In genomic region chr7:100158229-100159098, GRCh38 we compare ENCODE assay signal across 8 cellular contexts. TPM values are rescaled to one million over a fixed set of nuclear protein-coding genes. Genes with fewer than 3 reads are reported as not detected.
DNase-seq lines count a peak whose midpoint lies in the region; ATAC-seq, FAIRE-seq and TF ChIP-seq lines count a peak whose summit lies in the region.

TRAPPC14 (minus strand) TSS chr7:100158723; CDS start chr7:100158499, 224 bp downstream.

- TF ChIP-seq CTCF in WTC11 (IDR thresholded peaks at IDR 0.05), result no peak
- TF ChIP-seq CTCF in breast epithelium (IDR thresholded peaks at IDR 0.05), result no peak

- intact Hi-C loops in breast epithelium (cut with DNase I; ENCODE audit: low total_unique reads), result no loop called here

- no peaks in the 10 kb centered on the region for H3K27me3 Mint-ChIP-seq in WTC11 (ENCODE audit: low read depth)

- H3K27ac ChIP-seq in breast epithelium (peak within 1 kb of the TSS; percentile 76 to 86), small intestine (ENCODE audit: low read depth in 1 of 2, low read length in 1 of 2) (peak within 1 kb of the TSS; percentile 61 to 70)

- peak; percentile 26 for TF ChIP-seq POLR2A in breast epithelium (IDR thresholded peaks at IDR 0.05)

- WGBS in small intestine, 3 donors, result 0 to 1% (median 0%) methylated on average over 68 to 87 of the region's 87 CpGs

- CTCF ChIA-PET in WTC11 (lab: Charles Lee), result interaction anchor here (0.9 to 2.5 kb wide), 9 partner anchors 10 to 58 kb away, joined by 3 to 14 read pairs (median 6); partner anchors contain the start of genes GAL3ST4 and LAMTOR4

- no peaks in the 10 kb centered on the region for H3K9me3 Mint-ChIP-seq in WTC11

- DNase-seq in NCI-H524 (lab: John Stamatoyannopoulos, UW), result peak; percentile 58 to 77
- no peak for DNase-seq in NCI-H524 treated with DMSO at 0.1 percent for 48 hours (lab: John Stamatoyannopoulos, UW)
- DNase-seq in NCI-H2227 treated with DMSO at 0.1 percent for 48 hours (lab: John Stamatoyannopoulos, UW), result peak; percentile 92
- peak; percentile 97 for DNase-seq in WTC11 (ENCODE audit: low spot score)
- peak; percentile 83 to 88 for DNase-seq in breast epithelium (ENCODE audit: low spot score in 2 of 2)
- peak; percentile 99 for DNase-seq in iPS-NIHi11 (ENCODE audit: low spot score)
- DNase-seq in small intestine, result peak; percentile 81

- ATAC-seq in HG03135 (IDR thresholded peaks at IDR 0.05; ENCODE audit: unreplicated experiment) (peak; percentile 75), WTC11 (peak; percentile 65)

- peaks cover 38% of the 10 kb centered on the region for H3K4me1 Mint-ChIP-seq in WTC11

- H3K27ac Mint-ChIP-seq in WTC11, result peak within 1 kb of the TSS; percentile 87

- H3K4me3 Mint-ChIP-seq in WTC11, result peak within 1 kb of the TSS; percentile 75

- no peaks in the 10 kb centered on the region for H3K36me3 ChIP-seq in breast epithelium
- H3K36me3 ChIP-seq in small intestine (ENCODE audit: control insufficient read depth in 2 of 2, insufficient read depth in 2 of 2, low read length in 2 of 2), result peaks cover 2 to 3% of the 10 kb centered on the region in 2 donors

- peaks cover 19% of the 10 kb centered on the region for H3K36me3 Mint-ChIP-seq in WTC11

- H3K4me1 ChIP-seq in breast epithelium, result peaks cover 6 to 12% of the 10 kb centered on the region in 2 donors
- peaks cover 3 to 5% of the 10 kb centered on the region in 2 donors for H3K4me1 ChIP-seq in small intestine (ENCODE audit: control insufficient read depth in 2 of 2, insufficient read depth in 1 of 2, low read depth in 1 of 2, low read length in 1 of 2)

- H3K4me3 ChIP-seq in breast epithelium, result peak within 1 kb of the TSS; percentile 85 to 99 (median 85)
- peak within 1 kb of the TSS; percentile 78 to 82 for H3K4me3 ChIP-seq in small intestine (ENCODE audit: low read depth in 1 of 2, low read length in 2 of 2)

- H3K9me3 ChIP-seq in breast epithelium (no peaks in the 10 kb centered on the region), small intestine (ENCODE audit: control insufficient read depth, low read depth) (no peaks in the 10 kb centered on the region)

- POLR2A ChIA-PET in WTC11 (lab: Charles Lee), result interaction anchor here (0.5 to 1.3 kb wide), 3 partner anchors 10 to 307 kb away, joined by 3 to 5 read pairs (median 3); partner anchors contain the start of genes GAL3ST4 and LAMTOR4

- no peak for FAIRE-seq in small intestine (lab: Jason Lieb, UNC)

- H3K27me3 ChIP-seq in breast epithelium, result no peaks in the 10 kb centered on the region
- H3K27me3 ChIP-seq in small intestine (ENCODE audit: control insufficient read depth in 2 of 2, insufficient read depth in 2 of 2, low read length in 2 of 2), result no peaks in the 10 kb centered on the region

TF ChIP-seq in WTC11, 78 proteins besides CTCF, POLR2A, EP300 and RAD21 (continues in another document):
- TF ChIP-seq FOXK1 (CRISPR knock-in tag; IDR thresholded peaks at IDR 0.05) (0 out of 2 replicates have a peak, but pooled peaks have one; percentile 51), CDX4 (CRISPR knock-in tag; IDR thresholded peaks at IDR 0.05; ENCODE audit: borderline replicate concordance) (no peak), SOX15 (CRISPR knock-in tag; IDR thresholded peaks at IDR 0.05) (no peak), CREM (CRISPR knock-in tag; IDR thresholded peaks at IDR 0.05) (peak; percentile 82; the same call in 1 of the 2 replicates), FOXP1 (CRISPR knock-in tag; IDR thresholded peaks at IDR 0.05; ENCODE audit: borderline replicate concordance) (peak; percentile 58; the same call in 1 of the 2 replicates), TEAD4 (CRISPR knock-in tag; IDR thresholded peaks at IDR 0.05) (0 out of 2 replicates have a peak, but pooled peaks have one; percentile 19), HMGXB4 (CRISPR knock-in tag; IDR thresholded peaks at IDR 0.05) (peak; percentile 73; the same call in 1 of the 2 replicates), ZBTB43 (CRISPR knock-in tag; IDR thresholded peaks at IDR 0.05) (no peak), USF1 (CRISPR knock-in tag; IDR thresholded peaks at IDR 0.05) (peak; percentile 36; the same call in 1 of the 2 replicates), MYBL2 (CRISPR knock-in tag; IDR thresholded peaks at IDR 0.05) (0 out of 2 replicates have a peak, but pooled peaks have one; percentile 42), SP1 (CRISPR knock-in tag; conservative IDR thresholded peaks at IDR 0.05) (peak; percentile 96), JUN (CRISPR knock-in tag; IDR thresholded peaks at IDR 0.05) (peak; percentile 43; the same call in 1 of the 2 replicates), TEAD1 (CRISPR knock-in tag; IDR thresholded peaks at IDR 0.05) (peak; percentile 80; the same call in 1 of the 2 replicates), GABPB1 (CRISPR knock-in tag; IDR thresholded peaks at IDR 0.05) (peak; percentile 65), ZSCAN18 (CRISPR knock-in tag; IDR thresholded peaks at IDR 0.05) (no peak)
- TF ChIP-seq, protein P1, sequence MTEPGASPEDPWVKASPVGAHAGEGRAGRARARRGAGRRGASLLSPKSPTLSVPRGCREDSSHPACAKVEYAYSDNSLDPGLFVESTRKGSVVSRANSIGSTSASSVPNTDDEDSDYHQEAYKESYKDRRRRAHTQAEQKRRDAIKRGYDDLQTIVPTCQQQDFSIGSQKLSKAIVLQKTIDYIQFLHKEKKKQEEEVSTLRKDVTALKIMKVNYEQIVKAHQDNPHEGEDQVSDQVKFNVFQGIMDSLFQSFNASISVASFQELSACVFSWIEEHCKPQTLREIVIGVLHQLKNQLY (CRISPR knock-in tag; IDR thresholded peaks at IDR 0.05), result 0 out of 2 replicates have a peak, but pooled peaks have one; percentile 28
- TF ChIP-seq, protein P2, sequence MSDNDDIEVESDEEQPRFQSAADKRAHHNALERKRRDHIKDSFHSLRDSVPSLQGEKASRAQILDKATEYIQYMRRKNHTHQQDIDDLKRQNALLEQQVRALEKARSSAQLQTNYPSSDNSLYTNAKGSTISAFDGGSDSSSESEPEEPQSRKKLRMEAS (CRISPR knock-in tag; IDR thresholded peaks at IDR 0.05), result peak; percentile 19; the same call in 1 of the 2 replicates

RNA-seq across cellular contexts. Expression of gene TRAPPC14, which starts in this region (rescaled TPM):
- total RNA-seq in WTC11 (2021) (25.0 to 28.0 TPM (median 25.1 TPM) in 3 replicates), breast epithelium (10 to 100 TPM in 2 of 3 donors, 1 to 10 TPM in 1; 3.4 to 16.1 (median 12.6) TPM)
- polyA plus RNA-seq in small intestine, result 10 to 100 TPM; 16.7 to 28.0 (median 25.1) TPM
